Comparison of ENCODE assay signal across 2 cellular contexts in genomic region chr4:5001641-5002040, GRCh38. TPM values are rescaled to one million over a fixed set of nuclear protein-coding genes. Genes with fewer than 3 reads are reported as not detected.
"Had no signal": no experiment of that assay in that cellular context is flagged by ENCODE, and none has a peak within 500 bp of the region (broad histone marks: within the 10 kb centered on the region; RNA-seq: fewer than 3 reads in every experiment).

No MANE protein-coding gene starts in this region.

RNA-seq across cellular contexts. Expression of gene CYTL1, which starts 17.6 kb away (rescaled TPM):
- total RNA-seq: naive thymus-derived CD8-positive, alpha-beta T cell; natural killer cell treated with Interleukin-12 subunit alpha and Interleukin-12 subunit beta and Interleukin-15 and Interleukin-18, amount 100 ng/mL, for 72 hours had no signal
- polyA plus RNA-seq: naive thymus-derived CD8-positive, alpha-beta T cell had no signal

RNA-seq across cellular contexts. Expression of gene STK32B, which starts 49.6 kb away (rescaled TPM):
- total RNA-seq: naive thymus-derived CD8-positive, alpha-beta T cell; natural killer cell treated with Interleukin-12 subunit alpha and Interleukin-12 subunit beta and Interleukin-15 and Interleukin-18, amount 100 ng/mL, for 72 hours had no signal
- polyA plus RNA-seq: naive thymus-derived CD8-positive, alpha-beta T cell had no signal
